7 cellular contexts compared by ENCODE assay signal in the genomic region with DNA sequence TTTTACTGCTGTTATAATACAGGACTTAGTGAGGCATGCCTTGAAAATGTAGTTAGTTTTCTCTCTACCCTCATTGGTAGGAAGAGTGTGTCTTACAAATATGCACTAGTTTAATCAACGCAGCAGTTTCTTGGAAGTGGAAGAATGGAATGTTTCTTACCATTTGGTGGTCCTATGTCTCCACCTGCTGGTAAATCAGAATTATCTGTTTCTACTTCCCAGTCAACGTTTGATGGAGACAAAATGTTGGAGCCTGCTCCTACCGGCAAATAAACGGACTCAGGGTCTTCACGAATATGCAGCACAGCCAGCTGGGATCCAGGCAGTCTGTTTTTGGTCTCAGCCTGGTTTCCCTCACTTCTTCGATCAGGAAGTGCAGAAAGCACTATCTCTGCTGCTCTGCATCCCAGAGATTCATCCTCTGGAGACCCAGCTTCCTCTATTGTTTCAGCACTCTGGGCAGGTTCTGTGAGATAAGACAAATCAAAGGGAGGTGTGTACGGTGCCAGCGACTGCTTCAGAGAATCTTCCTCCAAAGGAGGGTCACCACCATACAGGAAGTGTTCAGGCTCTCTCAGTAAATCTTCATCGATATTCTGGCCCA. TPM values are rescaled to one million over a fixed set of nuclear protein-coding genes. Genes with fewer than 3 reads are reported as not detected.
A peak's percentile ranks its signal among the peaks of the same experiment; 100 is the strongest.
DNase-seq lines count a peak whose midpoint lies in the region; ATAC-seq, FAIRE-seq and TF ChIP-seq lines count a peak whose summit lies in the region.

No MANE protein-coding gene starts in this region.

- no peak overlapping the region for H3K9ac ChIP-seq in endothelial cell of umbilical vein (replicated peaks; ENCODE audit: extremely low read depth, insufficient read depth, low read length)

- peaks cover 0 to 15% of the 10 kb centered on the region in 2 experiments for H3K27me3 ChIP-seq in endothelial cell of umbilical vein (ENCODE audit: control insufficient read depth in 2 of 2, insufficient read depth in 2 of 2, low read length in 2 of 2)

- FAIRE-seq in RCC 7860 (lab: Jason Lieb, UNC) (peak; percentile 76), endothelial cell of umbilical vein (lab: Jason Lieb, UNC) (peak; percentile 87)

- POLR2A ChIA-PET in endothelial cell of umbilical vein (lab: Charles Lee): interaction anchor here (1.0 kb wide), 1 partner anchor 311 kb away, joined by 4 read pairs; a partner anchor contains a TSS

- no TSS peak for BruUV-seq in endothelial cell of umbilical vein (replicated peaks; lab: Mats Ljungman, UMichigan)

- H3K4me3 Mint-ChIP-seq in mesothelial cell of epicardium: no peak overlapping the region

- CTCF ChIA-PET in endothelial cell of umbilical vein (lab: Charles Lee): interaction anchor here (0.6 to 8.4 kb wide), 32 partner anchors 8 to 1439 kb away, joined by 3 to 140 read pairs (median 4); a partner anchor contains a TSS

- H3K9me1 ChIP-seq in endothelial cell of umbilical vein (replicated peaks; ENCODE audit: control insufficient read depth, extremely low read depth, insufficient read depth, low read length): no peaks in the 10 kb centered on the region

- no peaks in the 10 kb centered on the region for H3K9me3 ChIP-seq in endothelial cell of umbilical vein (replicated peaks; ENCODE audit: control insufficient read depth, insufficient read depth, low read length)

- H3K4me2 ChIP-seq in endothelial cell of umbilical vein (ENCODE audit: insufficient read depth, low read length): peak overlapping the region; percentile 9

- TF ChIP-seq CTCF in endothelial cell of umbilical vein (IDR thresholded peaks at IDR 0.05; ENCODE audit: extremely low read depth in 1 of 2, insufficient read depth in 1 of 2, low read depth in 1 of 2, low read length in 2 of 2) (peak; percentile 30 to 61), mesothelial cell of epicardium (IDR thresholded peaks at IDR 0.05; ENCODE audit: unreplicated experiment) (peak; percentile 73)

- no peak for TF ChIP-seq POLR2A in endothelial cell of umbilical vein (IDR thresholded peaks at IDR 0.05; ENCODE audit: low read depth, low read length)

- no peaks in the 10 kb centered on the region for H4K20me1 ChIP-seq in endothelial cell of umbilical vein (replicated peaks; ENCODE audit: control insufficient read depth, extremely low read depth, insufficient read depth, low read length)

- H3K27ac ChIP-seq in endothelial cell of umbilical vein (ENCODE audit: insufficient read depth, low read depth, low read length): no peak overlapping the region

- H2AFZ ChIP-seq in endothelial cell of umbilical vein (ENCODE audit: low read depth, low read length): peak overlapping the region; percentile 48

- ATAC-seq in GM21786 (IDR thresholded peaks at IDR 0.05; ENCODE audit: unreplicated experiment) (no peak), HG03378 (IDR thresholded peaks at IDR 0.05; ENCODE audit: unreplicated experiment) (no peak)

- H3K27ac Mint-ChIP-seq in mesothelial cell of epicardium: no peak overlapping the region

- H3K79me2 ChIP-seq in endothelial cell of umbilical vein (ENCODE audit: control insufficient read depth, insufficient read depth, low read length): no peaks in the 10 kb centered on the region

- DNase-seq in GDM1 (lab: John Stamatoyannopoulos, UW) (peak; percentile 65), LHCN-M2 (ENCODE audit: low read depth) (peak; percentile 79), RCC 7860 (ENCODE audit: low spot score) (peak; percentile 67), endothelial cell of umbilical vein (ENCODE audit: low read depth, low spot score) (peak; percentile 91), mesothelial cell of epicardium (ENCODE audit: low spot score in 2 of 2, unreplicated experiment in 2 of 2) (no peak)

- H3K4me3 ChIP-seq in endothelial cell of umbilical vein (replicated peaks in 1 of 3; ENCODE audit: insufficient read depth in 1 of 3, low read depth in 1 of 3, low read length in 3 of 3): no peak overlapping the region

- intact Hi-C loops in endothelial cell of umbilical vein (cut with micrococcal nuclease): loop anchor here (1.0 to 10.0 kb wide), 8 partner anchors 38 to 1502 kb away; a partner anchor contains a TSS

- no peaks in the 10 kb centered on the region for H3K9me3 Mint-ChIP-seq in mesothelial cell of epicardium

- no peaks in the 10 kb centered on the region for H3K36me3 Mint-ChIP-seq in mesothelial cell of epicardium

- H3K36me3 ChIP-seq in endothelial cell of umbilical vein (ENCODE audit: control insufficient read depth in 2 of 2, extremely low read depth in 1 of 2, insufficient read depth in 2 of 2, low read length in 2 of 2): no peaks in the 10 kb centered on the region

- peaks cover 50% of the 10 kb centered on the region for H3K27me3 Mint-ChIP-seq in mesothelial cell of epicardium (ENCODE audit: low read depth)

- H3K4me1 Mint-ChIP-seq in mesothelial cell of epicardium: peaks cover 16% of the 10 kb centered on the region

- peaks cover 27% of the 10 kb centered on the region for H3K4me1 ChIP-seq in endothelial cell of umbilical vein (ENCODE audit: control insufficient read depth, extremely low read depth, insufficient read depth, low read length)

- dilution Hi-C loops in endothelial cell of umbilical vein (cut with MboI; ENCODE audit: extremely low pct_ligation_motif_present, low sequenced_read_pairs): no loop called here

TF ChIP-seq in endothelial cell of umbilical vein, 7 proteins besides CTCF, POLR2A, EP300 and RAD21:
- no peak for TF ChIP-seq EZH2 (IDR thresholded peaks at IDR 0.05; ENCODE audit: borderline replicate concordance, low read depth, low read length, severe bottlenecking)
- TF ChIP-seq, protein P1, sequence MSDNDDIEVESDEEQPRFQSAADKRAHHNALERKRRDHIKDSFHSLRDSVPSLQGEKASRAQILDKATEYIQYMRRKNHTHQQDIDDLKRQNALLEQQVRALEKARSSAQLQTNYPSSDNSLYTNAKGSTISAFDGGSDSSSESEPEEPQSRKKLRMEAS (IDR thresholded peaks at IDR 0.05; ENCODE audit: insufficient read depth, insufficient read length): no peak
- TF ChIP-seq POLR2AphosphoS5 (IDR thresholded peaks at IDR 0.05; ENCODE audit: insufficient read depth, low read depth, low read length): no peak
- no peak for TF ChIP-seq MYC (IDR thresholded peaks at IDR 0.05; ENCODE audit: low read depth, low read length)
- no peak for TF ChIP-seq JUN (IDR thresholded peaks at IDR 0.05; ENCODE audit: borderline replicate concordance, insufficient read depth, insufficient read length, low read depth)
- TF ChIP-seq FOS (IDR thresholded peaks at IDR 0.05; ENCODE audit: borderline replicate concordance, insufficient read depth, low read length): no peak
- no peak for TF ChIP-seq GATA2 (IDR thresholded peaks at IDR 0.05; ENCODE audit: insufficient read depth, insufficient read length, low read depth, low read length)

RNA-seq across cellular contexts. Expression of a gene that starts 59.5 kb away (rescaled TPM):
- total RNA-seq in LHCN-M2 (2014; rRNA removed): 0.29 TPM in 1 of 2 replicates, not detected in the other
- 7.6 TPM for polyA plus RNA-seq in LHCN-M2 (2012)
- total RNA-seq in endothelial cell of umbilical vein: 0.32 and 2.5 TPM in 2 replicates
- polyA plus RNA-seq in endothelial cell of umbilical vein: 0.86 and 0.88 TPM in 2 replicates
- 0.79 and 1.1 TPM in 2 replicates for polyA plus RNA-seq in endothelial cell of umbilical vein (2011; cell fraction: cytosol; rRNA removed)
- polyA plus RNA-seq in endothelial cell of umbilical vein (2011; cell fraction: nucleus; rRNA removed): 3.2 and 3.5 TPM in 2 replicates
- polyA plus RNA-seq in endothelial cell of umbilical vein (2012): 0.36 and 0.46 TPM in 2 replicates
- polyA minus RNA-seq in endothelial cell of umbilical vein: 3.7 and 3.9 TPM in 2 replicates
- not detected for polyA minus RNA-seq in endothelial cell of umbilical vein (2011; cell fraction: cytosol; rRNA and poly(A)+ RNA removed)
- polyA minus RNA-seq in endothelial cell of umbilical vein (2011; cell fraction: nucleus; rRNA and poly(A)+ RNA removed): 7.1 and 9.6 TPM in 2 replicates
- not detected in 3 replicates for total RNA-seq in mesothelial cell of epicardium

Comparison
In these comparisons a context has a peak if more than half of its experiments do, and no peak if none do; other contexts are left out.
1. DNase-seq: peak in GDM1 (single experiment), LHCN-M2 (single experiment), RCC 7860 (single experiment) and endothelial cell of umbilical vein (single experiment); none in mesothelial cell of epicardium (0 of 2).